ENCODE assay signal across 1 cellular context in the genomic region with DNA sequence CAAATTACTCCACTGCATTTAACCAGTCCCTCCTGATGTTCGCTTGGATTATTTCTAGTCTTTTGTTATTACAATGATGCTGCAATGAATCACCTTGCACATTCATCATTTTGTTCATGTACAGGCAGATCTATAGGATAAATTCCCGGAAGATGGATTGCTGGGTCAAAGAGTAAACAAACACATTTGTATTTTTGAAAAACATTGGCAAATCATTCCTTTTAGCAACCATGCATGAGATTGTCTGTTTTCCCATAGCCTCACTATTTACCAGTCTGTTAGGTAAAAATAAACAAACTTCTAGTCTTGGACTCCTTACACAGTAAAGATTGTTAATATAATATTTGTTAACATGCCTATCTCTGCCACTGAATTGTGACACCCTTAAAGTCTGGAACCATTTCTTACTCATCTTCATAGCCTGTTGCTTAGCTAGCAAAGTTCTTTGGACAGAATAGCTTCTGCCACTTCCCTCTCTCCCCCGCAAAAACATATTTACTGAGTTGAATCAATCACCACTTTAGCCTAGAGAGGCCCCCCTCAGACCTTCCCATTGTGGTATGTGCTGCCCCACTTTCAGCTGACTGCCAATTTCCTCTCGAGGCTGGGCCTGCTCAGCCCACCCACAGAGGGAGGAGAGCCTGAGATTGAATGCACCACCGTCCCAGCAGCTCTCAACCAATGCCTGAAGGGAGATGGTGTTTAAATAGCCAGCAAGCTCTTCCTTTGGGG.
A peak's percentile ranks its signal among the peaks of the same experiment; 100 is the strongest.
TF ChIP-seq lines count a peak whose summit lies in the region.

No MANE protein-coding gene starts in this region.

TF ChIP-seq in IMR-90, 13 proteins besides CTCF, POLR2A, EP300 and RAD21 (continued from another document):
- TF ChIP-seq SMC3 (IDR thresholded peaks at IDR 0.05; ENCODE audit: low read depth, low read length) = no peak
- TF ChIP-seq MXI1 (IDR thresholded peaks at IDR 0.05; ENCODE audit: borderline replicate concordance, low read depth, low read length) = no peak
- no peak for TF ChIP-seq CHD1 (IDR thresholded peaks at IDR 0.05; ENCODE audit: low read depth, low read length)
- TF ChIP-seq NFE2L2 (IDR thresholded peaks at IDR 0.05; ENCODE audit: low read depth, low read length) = no peak
- TF ChIP-seq, protein P1, sequence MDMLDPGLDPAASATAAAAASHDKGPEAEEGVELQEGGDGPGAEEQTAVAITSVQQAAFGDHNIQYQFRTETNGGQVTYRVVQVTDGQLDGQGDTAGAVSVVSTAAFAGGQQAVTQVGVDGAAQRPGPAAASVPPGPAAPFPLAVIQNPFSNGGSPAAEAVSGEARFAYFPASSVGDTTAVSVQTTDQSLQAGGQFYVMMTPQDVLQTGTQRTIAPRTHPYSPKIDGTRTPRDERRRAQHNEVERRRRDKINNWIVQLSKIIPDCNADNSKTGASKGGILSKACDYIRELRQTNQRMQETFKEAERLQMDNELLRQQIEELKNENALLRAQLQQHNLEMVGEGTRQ (IDR thresholded peaks at IDR 0.05; ENCODE audit: low read depth, low read length) = no peak
- peak; percentile 15; the same call in 1 of the 2 replicates for TF ChIP-seq MAFK (IDR thresholded peaks at IDR 0.05; ENCODE audit: low read depth, low read length)
- no peak for TF ChIP-seq BHLHE40 (IDR thresholded peaks at IDR 0.05; ENCODE audit: low read depth, low read length)
TF ChIP-seq in IMR-90: peak in this region for 3.
